11 cellular contexts compared by ENCODE assay signal in genomic region chr2:223815186-223815883, GRCh38. TPM values are rescaled to one million over a fixed set of nuclear protein-coding genes. Genes with fewer than 3 reads are reported as not detected.
DNase-seq lines count a peak whose midpoint lies in the region; ATAC-seq and TF ChIP-seq lines count a peak whose summit lies in the region.
"Had no signal": no experiment of that assay in that cellular context is flagged by ENCODE, and none has a peak within 500 bp of the region (broad histone marks: within the 10 kb centered on the region; RNA-seq: fewer than 3 reads in every experiment).

No MANE protein-coding gene starts in this region.

- no peak overlapping the region for H3K18ac ChIP-seq in mesenchymal stem cell (ENCODE audit: low read depth in 1 of 2, low read length in 2 of 2)

- no peak overlapping the region for H2AK5ac ChIP-seq in mesenchymal stem cell (ENCODE audit: low read length, severe bottlenecking)

- H3K27ac ChIP-seq in mesenchymal stem cell (ENCODE audit: low read length, poor library complexity, severe bottlenecking) = peak overlapping the region; percentile 88
- H3K27ac ChIP-seq: cardiac muscle cell had no signal

- H4K8ac ChIP-seq in mesenchymal stem cell (ENCODE audit: low read length) = no peak overlapping the region

- no peak for TF ChIP-seq CTCF in Caco-2 (IDR thresholded peaks at IDR 0.05; ENCODE audit: insufficient read depth in 1 of 2, low read depth in 1 of 2, low read length in 1 of 2, severe bottlenecking in 1 of 2, unreplicated experiment in 1 of 2)

- no peaks in the 10 kb centered on the region for H3K9me3 ChIP-seq in Caco-2
- H3K9me3 ChIP-seq in mesenchymal stem cell (ENCODE audit: control insufficient read depth, low read length) = no peaks in the 10 kb centered on the region

- H4K91ac ChIP-seq in mesenchymal stem cell (ENCODE audit: low read length) = no peak overlapping the region

- H3K79me1 ChIP-seq in mesenchymal stem cell (replicated peaks; ENCODE audit: low read length, poor library complexity, severe bottlenecking) = peaks cover 10% of the 10 kb centered on the region

- peak overlapping the region; percentile 85 for H2BK5ac ChIP-seq in mesenchymal stem cell (ENCODE audit: low read depth, low read length, poor library complexity, severe bottlenecking)

- intact Hi-C loops in Caco-2 (cut with micrococcal nuclease; ENCODE audit: unreplicated experiment) = no loop called here

- no peak overlapping the region for H2BK15ac ChIP-seq in mesenchymal stem cell (ENCODE audit: low read depth, poor library complexity, severe bottlenecking)

- peaks cover 29% of the 10 kb centered on the region for H3K4me1 Mint-ChIP-seq in Caco-2 (ENCODE audit: low read depth, unreplicated experiment)

- H3K14ac ChIP-seq in mesenchymal stem cell (ENCODE audit: low read length in 2 of 2) = no peak overlapping the region

- H2BK120ac ChIP-seq in mesenchymal stem cell (ENCODE audit: low read depth, low read length) = no peak overlapping the region

- no TSS peak for BruUV-seq in Caco-2 (replicated peaks; lab: Mats Ljungman, UMichigan)

- H3K9ac ChIP-seq in mesenchymal stem cell (ENCODE audit: low read length) = no peak overlapping the region

- CTCF ChIA-PET in Caco-2 (lab: Charles Lee) = no interaction called here

- no peak overlapping the region for H3K4ac ChIP-seq in mesenchymal stem cell (ENCODE audit: low read depth in 1 of 2, low read length in 2 of 2)

- peak overlapping the region; percentile 43 for H3K4me2 ChIP-seq in mesenchymal stem cell (ENCODE audit: low read length, poor library complexity, severe bottlenecking)

- no peak for DNase-seq in Caco-2
- peak; percentile 92 for DNase-seq in HT1080 (ENCODE audit: low read depth)
- peak; percentile 93 for DNase-seq in amniotic epithelial cell (ENCODE audit: low read depth)
- peak; percentile 80 for DNase-seq in mesenchymal stem cell
- DNase-seq in occipital lobe (lab: John Stamatoyannopoulos, UW) = no peak
- DNase-seq in DMS114 treated with DMSO at 0.1 percent for 48 hours (lab: John Stamatoyannopoulos, UW; ENCODE audit: unreplicated experiment) = no peak
- DNase-seq in erythroblast (lab: John Stamatoyannopoulos, UW) = no peak
- DNase-seq: nephron progenitor cell had no signal

- no peak overlapping the region for H2BK12ac ChIP-seq in mesenchymal stem cell (ENCODE audit: low read length in 2 of 2)

- H3K4me1 ChIP-seq in Caco-2 = peaks cover 18% of the 10 kb centered on the region
- peaks cover 9% of the 10 kb centered on the region for H3K4me1 ChIP-seq in mesenchymal stem cell (ENCODE audit: control insufficient read depth, insufficient read depth, low read depth, low read length)

- no peak for TF ChIP-seq POLR2A in erythroblast (IDR thresholded peaks at IDR 0.05; ENCODE audit: low read length)

- H2AFZ ChIP-seq in mesenchymal stem cell (ENCODE audit: low read depth, low read length) = no peak overlapping the region

- peak overlapping the region; percentile 42 for H3K27ac Mint-ChIP-seq in Caco-2 (ENCODE audit: unreplicated experiment)
- H3K27ac Mint-ChIP-seq: nephron progenitor cell had no signal

- H3K4me3 ChIP-seq in Caco-2 (ENCODE audit: low read depth, low read length) = no peak overlapping the region
- H3K4me3 ChIP-seq in mesenchymal stem cell (ENCODE audit: insufficient read depth in 1 of 2, low read depth in 1 of 2, low read length in 2 of 2) = no peak overlapping the region
- H3K4me3 ChIP-seq: cardiac muscle cell had no signal

- H3K4me3 Mint-ChIP-seq in Caco-2 (ENCODE audit: unreplicated experiment) = no peak overlapping the region
- H3K4me3 Mint-ChIP-seq: nephron progenitor cell had no signal

- peaks cover 56% of the 10 kb centered on the region for H3K36me3 Mint-ChIP-seq in Caco-2 (ENCODE audit: insufficient read depth, unreplicated experiment)

- H3K36me3 ChIP-seq in Caco-2 (ENCODE audit: control insufficient read depth, insufficient read depth, low read length) = no peaks in the 10 kb centered on the region
- no peaks in the 10 kb centered on the region for H3K36me3 ChIP-seq in mesenchymal stem cell (ENCODE audit: control insufficient read depth in 1 of 2, insufficient read depth in 2 of 2, low read depth in 1 of 2, low read length in 2 of 2)
- H3K36me3 ChIP-seq: cardiac muscle cell had no signal

- H3K9me3 Mint-ChIP-seq in Caco-2 (ENCODE audit: unreplicated experiment) = no peaks in the 10 kb centered on the region
- H3K9me3 Mint-ChIP-seq: nephron progenitor cell had no signal

- H3K27me3 ChIP-seq in Caco-2 (replicated peaks; ENCODE audit: control insufficient read depth, insufficient read depth, low read length) = no peaks in the 10 kb centered on the region
- no peaks in the 10 kb centered on the region for H3K27me3 ChIP-seq in mesenchymal stem cell (ENCODE audit: control insufficient read depth in 1 of 2, insufficient read depth in 1 of 2, low read length in 2 of 2)
- H3K27me3 ChIP-seq: cardiac muscle cell had no signal

- POLR2A ChIA-PET in Caco-2 (lab: Charles Lee) = no interaction called here

- H3K27me3 Mint-ChIP-seq in Caco-2 (ENCODE audit: insufficient read depth, unreplicated experiment) = no peaks in the 10 kb centered on the region

- no peak overlapping the region for H3K23ac ChIP-seq in mesenchymal stem cell (ENCODE audit: low read length in 2 of 2)

- WGBS in mesenchymal stem cell = 63% methylated on average over 3 of the region's 3 CpGs

- no peak for ATAC-seq in GM18909 (IDR thresholded peaks at IDR 0.05; ENCODE audit: poor library complexity, unreplicated experiment)
- ATAC-seq: Right ventricle myocardium inferior had no signal

RNA-seq across cellular contexts. Expression of gene AP1S3, which starts 22.0 kb away (rescaled TPM):
- 180 TPM in 2 replicates for total RNA-seq in Caco-2 (2022)
- 5.0 and 13.3 TPM in 2 replicates for total RNA-seq in HT1080 (2014; rRNA removed; shearing (Covaris generic))
- 16.0 and 17.2 TPM in 2 replicates for polyA plus RNA-seq in HT1080 (2015; cell fraction: cytosol; rRNA removed)
- polyA plus RNA-seq in HT1080 (2015; cell fraction: nucleus; rRNA removed) = 5.5 and 8.4 TPM in 2 replicates
- 2.3 TPM for polyA plus RNA-seq in mesenchymal stem cell (2013, experiment 1 of 2)
- 1.9 TPM for polyA plus RNA-seq in mesenchymal stem cell (2013, experiment 2 of 2)
- total RNA-seq in occipital lobe = 2.7 TPM
- total RNA-seq: cardiac muscle cell had no signal

Comparison
In these comparisons a context has a peak if more than half of its experiments do, and no peak if none do; other contexts are left out.
1. DNase-seq: peak in HT1080 (single experiment), amniotic epithelial cell (single experiment) and mesenchymal stem cell (single experiment); none in Caco-2 (0 of 2), occipital lobe (single experiment), DMS114 treated with DMSO at 0.1 percent for 48 hours (single experiment) and erythroblast (0 of 2).
2. RNA of gene AP1S3, which starts 22.0 kb away (total RNA-seq): 180 TPM in Caco-2; 5.0 to 13.3 TPM in HT1080 and 2.7 TPM in occipital lobe (single experiment); every median in the first group is over 10 times any median in the second.